In the genomic region with DNA sequence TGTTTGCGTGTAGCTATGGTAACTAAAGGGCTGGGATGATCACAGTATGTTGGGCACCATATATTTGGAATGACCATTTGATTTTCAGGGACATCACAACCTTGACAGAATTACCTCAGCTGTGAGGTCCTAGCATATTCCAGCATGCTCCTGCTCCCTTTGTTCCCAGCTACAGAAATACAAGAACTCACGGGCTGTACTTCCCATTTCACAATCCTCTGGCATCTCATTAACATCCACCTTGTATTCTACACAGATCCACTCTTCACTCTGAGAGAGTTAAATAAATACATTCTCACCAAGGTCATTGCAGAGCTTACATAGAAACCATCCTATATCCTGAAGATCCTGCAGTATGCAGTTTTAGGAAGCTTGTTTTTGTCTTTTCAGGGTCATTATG, we compare ENCODE assay signal across 21 cellular contexts.
"Had no signal": no experiment of that assay in that cellular context is flagged by ENCODE, and none has a peak within 500 bp of the region (broad histone marks: within the 10 kb centered on the region; RNA-seq: fewer than 3 reads in every experiment).

No MANE protein-coding gene starts in this region.

- H3K4me3 ChIP-seq: heart right ventricle, pancreas, right lobe of liver, spleen, testis, tibial nerve, upper lobe of right lung, vagina had no signal

- H3K27me3 Mint-ChIP-seq: stimulated activated naive CD8-positive, alpha-beta T cell treated with anti-CD3 and anti-CD28 coated beads, Interleukin-15, amount 100 ng/mL, for 72 hours had no signal

- H3K27ac ChIP-seq: heart right ventricle, pancreas, right lobe of liver, spleen, testis, tibial nerve, upper lobe of right lung, vagina had no signal

- H3K27me3 ChIP-seq: pancreas, spleen, testis, tibial nerve, upper lobe of right lung, vagina had no signal

- ATAC-seq: esophagus mucosa; right lobe of liver; stimulated activated naive B cell treated with anti-CD40 and anti-IgM and Interleukin-4, amounts not matched to agents 10 μg/mL and 1 μg/mL and 100 μg/mL, for 72 hours; stimulated activated naive CD8-positive, alpha-beta T cell treated with anti-CD3 and anti-CD28 coated beads, Interleukin-15, amount 100 ng/mL, for 72 hours; upper lobe of right lung had no signal

- H3K4me1 ChIP-seq: heart right ventricle, pancreas, right lobe of liver, spleen, testis, tibial nerve, upper lobe of right lung, vagina had no signal

- H3K9me3 ChIP-seq: heart right ventricle, pancreas, right lobe of liver, testis, tibial nerve, upper lobe of right lung, vagina had no signal

- H3K9me3 Mint-ChIP-seq: stimulated activated naive CD8-positive, alpha-beta T cell treated with anti-CD3 and anti-CD28 coated beads, Interleukin-15, amount 100 ng/mL, for 72 hours had no signal

- H3K36me3 ChIP-seq: heart right ventricle, pancreas, right lobe of liver, spleen, tibial nerve, upper lobe of right lung, vagina had no signal

- H3K36me3 Mint-ChIP-seq: naive B cell; stimulated activated naive B cell treated with anti-CD40 and anti-IgM and Interleukin-4, amounts not matched to agents 10 μg/mL and 1 μg/mL and 100 μg/mL, for 72 hours had no signal

- DNase-seq: effector memory CD4-positive, alpha-beta T cell; heart right ventricle; kidney glomerular epithelial cell; mesendoderm; naive B cell; pancreas; retina; right lobe of liver; spleen; stimulated activated CD4-positive, alpha-beta T cell treated with anti-CD3 and anti-CD28 coated beads, Interleukin-15, amount 100 ng/mL, for 24 hours; stimulated activated CD4-positive, alpha-beta T cell treated with anti-CD3 and anti-CD28 coated beads, Interleukin-1b, Interleukin-23, amount 100 ng/mL, for 48 hours; stimulated activated CD4-positive, alpha-beta T cell treated with anti-CD3 and anti-CD28 coated beads, Interleukin-4, amount 100 ng/mL, for 4 hours; stimulated activated naive B cell treated with anti-CD40 and anti-IgM and Interleukin-4, amounts not matched to agents 10 μg/mL and 1 μg/mL and 100 μg/mL, for 72 hours; stimulated activated naive CD8-positive, alpha-beta T cell treated with anti-CD3 and anti-CD28 coated beads, Interleukin-15, amount 100 ng/mL, for 72 hours; testis; upper lobe of right lung had no signal

- H3K4me1 Mint-ChIP-seq: nephron; stimulated activated naive B cell treated with anti-CD40 and anti-IgM and Interleukin-4, amounts not matched to agents 10 μg/mL and 1 μg/mL and 100 μg/mL, for 72 hours; stimulated activated naive CD8-positive, alpha-beta T cell treated with anti-CD3 and anti-CD28 coated beads, Interleukin-15, amount 100 ng/mL, for 72 hours had no signal

- H3K27ac Mint-ChIP-seq: naive B cell; progenitor cell of endocrine pancreas; stimulated activated naive B cell treated with anti-CD40 and anti-IgM and Interleukin-4, amounts not matched to agents 10 μg/mL and 1 μg/mL and 100 μg/mL, for 72 hours; stimulated activated naive CD8-positive, alpha-beta T cell treated with anti-CD3 and anti-CD28 coated beads, Interleukin-15, amount 100 ng/mL, for 72 hours had no signal

- H3K4me3 Mint-ChIP-seq: naive B cell; nephron; stimulated activated naive B cell treated with anti-CD40 and anti-IgM and Interleukin-4, amounts not matched to agents 10 μg/mL and 1 μg/mL and 100 μg/mL, for 72 hours; stimulated activated naive CD8-positive, alpha-beta T cell treated with anti-CD3 and anti-CD28 coated beads, Interleukin-15, amount 100 ng/mL, for 72 hours had no signal
